Comparison of ENCODE assay signal across 8 cellular contexts in genomic region chr2:179218848-179219594, GRCh38. TPM values are rescaled to one million over a fixed set of nuclear protein-coding genes. Genes with fewer than 3 reads are reported as not detected.
DNase-seq lines count a peak whose midpoint lies in the region; ATAC-seq and TF ChIP-seq lines count a peak whose summit lies in the region.

No MANE protein-coding gene starts in this region.

- H4K20me1 ChIP-seq in SU-DHL-6 (ENCODE audit: low read depth, low read length) (0 out of 2 replicates have a peak, but pooled peaks cover 3% of the 10 kb centered on the region), smooth muscle cell (ENCODE audit: low read depth) (peaks cover 62% of the 10 kb centered on the region)

- H3K4me1 ChIP-seq in smooth muscle cell (ENCODE audit: low read depth): no peaks in the 10 kb centered on the region

- H3K27me3 ChIP-seq in SU-DHL-6 (ENCODE audit: low read length) (no peaks in the 10 kb centered on the region), smooth muscle cell (ENCODE audit: low read depth) (no peaks in the 10 kb centered on the region)

- WGBS in smooth muscle cell (ENCODE audit: low lambda C conversion rate): 66% methylated on average over 4 of the region's 4 CpGs

- H3K36me3 Mint-ChIP-seq in effector memory CD8-positive, alpha-beta T cell (ENCODE audit: insufficient read depth): no peaks in the 10 kb centered on the region

- no peak overlapping the region for H3K9ac ChIP-seq in SU-DHL-6 (ENCODE audit: low read length)
- H3K9ac ChIP-seq in smooth muscle cell (ENCODE audit: low read depth): no peak overlapping the region

- H3K4me2 ChIP-seq in SU-DHL-6 (ENCODE audit: low read depth, low read length, poor library complexity, severe bottlenecking) (no peak overlapping the region), smooth muscle cell (no peak overlapping the region)

- H3K4me3 ChIP-seq in SU-DHL-6 (ENCODE audit: insufficient read depth, low read length, poor library complexity, severe bottlenecking) (no peak overlapping the region), astrocyte of the spinal cord (ENCODE audit: low read depth, low read length) (no peak overlapping the region), smooth muscle cell (no peak overlapping the region)

- no peaks in the 10 kb centered on the region for H3K9me3 ChIP-seq in SU-DHL-6 (ENCODE audit: insufficient read depth, low read length)
- H3K9me3 ChIP-seq in smooth muscle cell (replicated peaks; ENCODE audit: low read depth): no peaks in the 10 kb centered on the region

- H3K4me1 Mint-ChIP-seq in effector memory CD8-positive, alpha-beta T cell (ENCODE audit: low read depth in 2 of 2): no peaks in the 10 kb centered on the region

- H3F3A ChIP-seq in SU-DHL-6 (ENCODE audit: insufficient read depth) (no peaks in the 10 kb centered on the region), smooth muscle cell (ENCODE audit: low read depth) (no peaks in the 10 kb centered on the region)

- TF ChIP-seq CTCF in SU-DHL-6 (IDR thresholded peaks at IDR 0.05; ENCODE audit: insufficient read depth, low read length, poor library complexity, severe bottlenecking): peak; percentile 80
- TF ChIP-seq CTCF in astrocyte of the spinal cord (IDR thresholded peaks at IDR 0.05; ENCODE audit: low read depth, low read length): peak; percentile 93
- TF ChIP-seq CTCF in smooth muscle cell (IDR thresholded peaks at IDR 0.05; ENCODE audit: borderline replicate concordance, insufficient read depth, poor library complexity, severe bottlenecking): peak; percentile 90

- no peak for ATAC-seq in effector memory CD8-positive, alpha-beta T cell (replicated peaks)

- H3K36me3 ChIP-seq in SU-DHL-6 (ENCODE audit: low read length): no peaks in the 10 kb centered on the region
- H3K36me3 ChIP-seq in smooth muscle cell (ENCODE audit: low read depth): no peaks in the 10 kb centered on the region

- no peaks in the 10 kb centered on the region for H3K27me3 Mint-ChIP-seq in effector memory CD8-positive, alpha-beta T cell

- in situ Hi-C loops in astrocyte of the spinal cord (cut with HindIII; ENCODE audit: low sequenced_read_pairs): no loop called here

- H3K27ac ChIP-seq in SU-DHL-6 (ENCODE audit: low read depth, low read length) (no peak overlapping the region), smooth muscle cell (ENCODE audit: low read depth) (no peak overlapping the region)

- H3K9me2 ChIP-seq in SU-DHL-6 (replicated peaks; ENCODE audit: insufficient read depth, low read length): no peaks in the 10 kb centered on the region

- H3K9me3 Mint-ChIP-seq in effector memory CD8-positive, alpha-beta T cell: no peaks in the 10 kb centered on the region

- no peak overlapping the region for H3K4me3 Mint-ChIP-seq in effector memory CD8-positive, alpha-beta T cell

- peak; percentile 42 for DNase-seq in GM04504 (ENCODE audit: low read depth)
- peak; percentile 69 for DNase-seq in H4 (ENCODE audit: low spot score)
- DNase-seq in MV-4-11 (lab: John Stamatoyannopoulos, UW): peak; percentile 59
- peak; percentile 92 for DNase-seq in astrocyte of the spinal cord (ENCODE audit: low read depth, low spot score)
- DNase-seq in iPS DF 4.7 (ENCODE audit: extremely low read depth, low spot score): peak; percentile 68
- DNase-seq in smooth muscle cell (lab: John Stamatoyannopoulos, UW; ENCODE audit: unreplicated experiment): peak; percentile 1
- no peak for DNase-seq in effector memory CD8-positive, alpha-beta T cell

- H3K79me2 ChIP-seq in SU-DHL-6 (ENCODE audit: insufficient read depth, low read length): no peaks in the 10 kb centered on the region
- peaks cover 79% of the 10 kb centered on the region for H3K79me2 ChIP-seq in smooth muscle cell (ENCODE audit: low read depth)

- H2AFZ ChIP-seq in SU-DHL-6 (ENCODE audit: low read depth, low read length, severe bottlenecking) (no peak overlapping the region), smooth muscle cell (ENCODE audit: low read depth) (no peak overlapping the region)

- no peak overlapping the region for H3K27ac Mint-ChIP-seq in effector memory CD8-positive, alpha-beta T cell

RNA-seq across cellular contexts. Expression of gene SESTD1, which starts 45.6 kb away (rescaled TPM):
- total RNA-seq in H4 (2014; rRNA removed; shearing (Covaris generic)): 9.9 and 10.7 TPM in 2 replicates
- 29.1 and 31.8 TPM in 2 replicates for total RNA-seq in smooth muscle cell
- polyA plus RNA-seq in smooth muscle cell: 50.3 and 82.3 TPM in 2 replicates

Comparison
In these comparisons a context has a peak if more than half of its experiments do, and no peak if none do; other contexts are left out.
1. DNase-seq: peak in GM04504 (single experiment), H4 (single experiment), MV-4-11 (single experiment), astrocyte of the spinal cord (single experiment), iPS DF 4.7 (single experiment) and smooth muscle cell (single experiment); none in effector memory CD8-positive, alpha-beta T cell (0 of 3).
2. Peak in every context shown above with its lines, with median percentiles within 50 percentile points of each other: CTCF ChIP-seq.